ENCODE assay signal across 22 cellular contexts in genomic region chr16:88846088-88846487, GRCh38. TPM values are rescaled to one million over a fixed set of nuclear protein-coding genes. Genes with fewer than 3 reads are reported as not detected.
"Had no signal": no experiment of that assay in that cellular context is flagged by ENCODE, and none has a peak within 500 bp of the region (broad histone marks: within the 10 kb centered on the region; RNA-seq: fewer than 3 reads in every experiment).

No MANE protein-coding gene starts in this region.

- H3K27me3 Mint-ChIP-seq: activated CD4-positive, alpha-beta T cell treated with anti-CD3 and anti-CD28 coated beads, Interleukin-2, amount 10 ng/mL, durations not matched to agents 7 days and 5 days had no signal

- H3K4me3 ChIP-seq: ascending aorta, breast epithelium, dorsolateral prefrontal cortex, prostate gland, upper lobe of left lung had no signal

- DNase-seq: activated CD4-positive, alpha-beta T cell treated with anti-CD3 and anti-CD28 coated beads, Interleukin-2, amount 10 ng/mL, durations not matched to agents 7 days and 5 days; activated naive CD4-positive, alpha-beta T cell; dorsolateral prefrontal cortex; erythroblast; hippocampal formation; kidney; left ventricle myocardium superior; nephron progenitor cell; occipital lobe; right cardiac atrium; small intestine; stimulated activated CD4-positive, alpha-beta T cell treated with anti-CD3 and anti-CD28 coated beads, Interleukin-4, amount 100 ng/mL, for 4 hours; stimulated activated CD8-positive, alpha-beta memory T cell treated with anti-CD3 and anti-CD28 coated beads, Interleukin-4, amount 100 ng/mL, for 48 hours; stimulated activated naive CD8-positive, alpha-beta T cell treated with anti-CD3 and anti-CD28 coated beads, Interleukin-15, Interleukin-2, amounts not matched to agents 100 U/mL and 50 U/mL, for 24 hours had no signal

- H3K36me3 ChIP-seq: breast epithelium, prostate gland had no signal

- H3K9me3 Mint-ChIP-seq: activated CD4-positive, alpha-beta T cell treated with anti-CD3 and anti-CD28 coated beads, Interleukin-2, amount 10 ng/mL, durations not matched to agents 7 days and 5 days; activated T-helper 1 cell treated with anti-CD3 and anti-CD28 coated beads, Interleukin-12 subunit alpha, Interleukin-12 subunit beta, Interleukin-2, Interleukin-4 antibody, amounts not matched to agents 30 ng/mL and 10 ng/mL and 1 ng/mL, durations not matched to agents 14 hours and 24 hours and 36 hours; nephron progenitor cell had no signal

- H3K9me3 ChIP-seq: ascending aorta, breast epithelium, prostate gland, upper lobe of left lung had no signal

- H3K27me3 ChIP-seq: ascending aorta, breast epithelium, dorsolateral prefrontal cortex, upper lobe of left lung had no signal

- H3K27ac ChIP-seq: ascending aorta, breast epithelium, dorsolateral prefrontal cortex, prostate gland, upper lobe of left lung had no signal

- H3K4me1 ChIP-seq: ascending aorta, breast epithelium, prostate gland, upper lobe of left lung had no signal

- H3K4me1 Mint-ChIP-seq: activated CD4-positive, alpha-beta T cell treated with anti-CD3 and anti-CD28 coated beads, Interleukin-2, amount 10 ng/mL, durations not matched to agents 7 days and 5 days had no signal

- H3K27ac Mint-ChIP-seq: activated CD4-positive, alpha-beta T cell treated with anti-CD3 and anti-CD28 coated beads, Interleukin-2, amount 10 ng/mL, durations not matched to agents 7 days and 5 days; activated T-helper 1 cell treated with anti-CD3 and anti-CD28 coated beads, Interleukin-12 subunit alpha, Interleukin-12 subunit beta, Interleukin-2, Interleukin-4 antibody, amounts not matched to agents 30 ng/mL and 10 ng/mL and 1 ng/mL, durations not matched to agents 14 hours and 24 hours and 36 hours; nephron progenitor cell had no signal

- ATAC-seq: left ventricle myocardium superior; right cardiac atrium; stimulated activated naive CD8-positive, alpha-beta T cell treated with anti-CD3 and anti-CD28 coated beads, Interleukin-15, Interleukin-2, amounts not matched to agents 100 U/mL and 50 U/mL, for 24 hours had no signal

- H3K4me3 Mint-ChIP-seq: activated CD4-positive, alpha-beta T cell treated with anti-CD3 and anti-CD28 coated beads, Interleukin-2, amount 10 ng/mL, durations not matched to agents 7 days and 5 days; activated T-helper 1 cell treated with anti-CD3 and anti-CD28 coated beads, Interleukin-12 subunit alpha, Interleukin-12 subunit beta, Interleukin-2, Interleukin-4 antibody, amounts not matched to agents 30 ng/mL and 10 ng/mL and 1 ng/mL, durations not matched to agents 14 hours and 24 hours and 36 hours; nephron progenitor cell had no signal

RNA-seq across cellular contexts. Expression of gene PABPN1L, which starts 20.4 kb away (rescaled TPM):
- total RNA-seq: activated CD4-positive, alpha-beta T cell treated with anti-CD3 and anti-CD28 coated beads, Interleukin-2, amount 10 ng/mL, durations not matched to agents 7 days and 5 days; activated CD8-positive, alpha-beta memory T cell treated with anti-CD3 and anti-CD28 coated beads for 36 hours; activated T-helper 1 cell treated with anti-CD3 and anti-CD28 coated beads, Interleukin-12 subunit alpha, Interleukin-12 subunit beta, Interleukin-2, Interleukin-4 antibody, amounts not matched to agents 30 ng/mL and 10 ng/mL and 1 ng/mL, durations not matched to agents 14 hours and 24 hours and 36 hours; ascending aorta; breast epithelium; fibroblast of villous mesenchyme; kidney; left ventricle myocardium superior; mesenteric fat pad; occipital lobe; right cardiac atrium had no signal
- polyA plus RNA-seq: right cardiac atrium, small intestine had no signal

RNA-seq across cellular contexts. Expression of gene CDT1, which starts 42.5 kb away (rescaled TPM):
- total RNA-seq: ascending aorta had no signal
